ENCODE assay signal across 17 cellular contexts in genomic region chr6:160031442-160031841, GRCh38.
DNase-seq lines count a peak whose midpoint lies in the region; ATAC-seq, FAIRE-seq and TF ChIP-seq lines count a peak whose summit lies in the region.
"Had no signal": no experiment of that assay in that cellular context is flagged by ENCODE, and none has a peak within 500 bp of the region (broad histone marks: within the 10 kb centered on the region; RNA-seq: fewer than 3 reads in every experiment).

No MANE protein-coding gene starts in this region.

- ATAC-seq in stimulated activated effector memory CD8-positive, alpha-beta T cell treated with anti-CD3 and anti-CD28 coated beads, Interleukin-12 subunit alpha, Interleukin-12 subunit beta, amount 100 ng/mL, for 72 hours, result peak; percentile 33
- ATAC-seq in HG03457 (IDR thresholded peaks at IDR 0.05; ENCODE audit: unreplicated experiment), result no peak
- ATAC-seq: A549, left colon, Panc1 had no signal

- no peak overlapping the region for H3K4me3 Mint-ChIP-seq in activated T-cell treated with anti-CD3 and anti-CD28 coated beads, Interleukin-2, amount 50 U/mL, for 24 hours
- no peak overlapping the region for H3K4me3 Mint-ChIP-seq in astrocyte (ENCODE audit: unreplicated experiment)
- H3K4me3 Mint-ChIP-seq in glutamatergic neuron (ENCODE audit: unreplicated experiment), result no peak overlapping the region
- H3K4me3 Mint-ChIP-seq in stimulated activated effector memory CD8-positive, alpha-beta T cell treated with anti-CD3 and anti-CD28 coated beads, Interleukin-12 subunit alpha, Interleukin-12 subunit beta, amount 100 ng/mL, for 72 hours, result no peak overlapping the region
- H3K4me3 Mint-ChIP-seq: activated naive CD8-positive, alpha-beta T cell had no signal

- no peak overlapping the region for H3K4me2 ChIP-seq in astrocyte (ENCODE audit: low read length)
- H3K4me2 ChIP-seq: A549 had no signal

- no peaks in the 10 kb centered on the region for H3K27me3 ChIP-seq in astrocyte (ENCODE audit: insufficient read depth, low read length)
- H3K27me3 ChIP-seq: MG63, tibial artery had no signal

- no peak for FAIRE-seq in astrocyte (lab: Jason Lieb, UNC)
- FAIRE-seq: A549 had no signal

- no peak for DNase-seq in activated T-cell treated with anti-CD3 and anti-CD28 coated beads, Interleukin-2, amount 50 U/mL, for 24 hours
- DNase-seq in activated T-cell treated with anti-CD3 and anti-CD28 coated beads for 4 hours (no peak), astrocyte (ENCODE audit: low read depth) (peak; percentile 42), glutamatergic neuron (no peak), mesenteric fat pad (ENCODE audit: low spot score) (no peak), GF-D8 (lab: John Stamatoyannopoulos, UW) (no peak)
- no peak for DNase-seq in stimulated activated effector memory CD8-positive, alpha-beta T cell treated with anti-CD3 and anti-CD28 coated beads, Interleukin-12 subunit alpha, Interleukin-12 subunit beta, amount 100 ng/mL, for 72 hours (ENCODE audit: low spot score in 2 of 2)
- DNase-seq: activated CD4-positive, CD25-positive, alpha-beta regulatory T cell; cerebellar nuclear complex; left colon; MG63; stimulated activated CD8-positive, alpha-beta memory T cell treated with anti-CD3 and anti-CD28 coated beads, Interleukin-4, amount 100 ng/mL, for 48 hours; tibial artery had no signal

- no peaks in the 10 kb centered on the region for H3K27me3 Mint-ChIP-seq in activated T-cell treated with anti-CD3 and anti-CD28 coated beads, Interleukin-2, amount 50 U/mL, for 24 hours
- H3K27me3 Mint-ChIP-seq in astrocyte (ENCODE audit: low read depth, unreplicated experiment) (no peaks in the 10 kb centered on the region), glutamatergic neuron (ENCODE audit: unreplicated experiment) (no peaks in the 10 kb centered on the region)
- H3K27me3 Mint-ChIP-seq: activated naive CD8-positive, alpha-beta T cell had no signal

- H3K27ac ChIP-seq in astrocyte (ENCODE audit: low read depth, low read length), result peak overlapping the region; percentile 76
- H3K27ac ChIP-seq: A549 had no signal

- H3K9ac ChIP-seq in astrocyte (ENCODE audit: low read length), result no peak overlapping the region

- peaks cover 20% of the 10 kb centered on the region for H3K36me3 ChIP-seq in astrocyte (ENCODE audit: insufficient read depth, low read length)

- peaks cover 27% of the 10 kb centered on the region for H3K4me1 Mint-ChIP-seq in activated T-cell treated with anti-CD3 and anti-CD28 coated beads, Interleukin-2, amount 50 U/mL, for 24 hours (ENCODE audit: low read depth)
- H3K4me1 Mint-ChIP-seq in astrocyte (ENCODE audit: low read depth, unreplicated experiment) (peaks cover 34% of the 10 kb centered on the region), glutamatergic neuron (ENCODE audit: low read depth, unreplicated experiment) (peaks cover 14% of the 10 kb centered on the region)
- H3K4me1 Mint-ChIP-seq in stimulated activated effector memory CD8-positive, alpha-beta T cell treated with anti-CD3 and anti-CD28 coated beads, Interleukin-12 subunit alpha, Interleukin-12 subunit beta, amount 100 ng/mL, for 72 hours, result peaks cover 40% of the 10 kb centered on the region

- peak overlapping the region; percentile 75 for H3K27ac Mint-ChIP-seq in activated T-cell treated with anti-CD3 and anti-CD28 coated beads, Interleukin-2, amount 50 U/mL, for 24 hours
- H3K27ac Mint-ChIP-seq in astrocyte (ENCODE audit: unreplicated experiment) (peak overlapping the region; percentile 98), glutamatergic neuron (ENCODE audit: unreplicated experiment) (peak overlapping the region; percentile 4)
- H3K27ac Mint-ChIP-seq in stimulated activated effector memory CD8-positive, alpha-beta T cell treated with anti-CD3 and anti-CD28 coated beads, Interleukin-12 subunit alpha, Interleukin-12 subunit beta, amount 100 ng/mL, for 72 hours, result peak overlapping the region; percentile 80
- H3K27ac Mint-ChIP-seq: activated naive CD8-positive, alpha-beta T cell had no signal

- no peak overlapping the region for H2AFZ ChIP-seq in astrocyte (ENCODE audit: low read depth, low read length)

- H3K4me1 ChIP-seq in astrocyte (ENCODE audit: insufficient read depth, low read length), result peaks cover 25% of the 10 kb centered on the region
- H3K4me1 ChIP-seq: A549 had no signal

- no peaks in the 10 kb centered on the region for H3K9me3 Mint-ChIP-seq in activated T-cell treated with anti-CD3 and anti-CD28 coated beads, Interleukin-2, amount 50 U/mL, for 24 hours
- no peaks in the 10 kb centered on the region for H3K9me3 Mint-ChIP-seq in astrocyte (ENCODE audit: unreplicated experiment)
- H3K9me3 Mint-ChIP-seq in glutamatergic neuron (ENCODE audit: unreplicated experiment), result peaks cover 2% of the 10 kb centered on the region
- H3K9me3 Mint-ChIP-seq in stimulated activated effector memory CD8-positive, alpha-beta T cell treated with anti-CD3 and anti-CD28 coated beads, Interleukin-12 subunit alpha, Interleukin-12 subunit beta, amount 100 ng/mL, for 72 hours, result no peaks in the 10 kb centered on the region

- no peaks in the 10 kb centered on the region for H3K9me3 ChIP-seq in astrocyte (ENCODE audit: insufficient read depth, low read depth, low read length)
- H3K9me3 ChIP-seq: A549, MG63, tibial artery had no signal

- peaks cover 4% of the 10 kb centered on the region for H4K20me1 ChIP-seq in astrocyte (ENCODE audit: insufficient read depth, low read length)

- TF ChIP-seq CTCF in astrocyte (IDR thresholded peaks at IDR 0.05; ENCODE audit: insufficient read depth, low read depth, low read length), result no peak
- no peak for TF ChIP-seq CTCF in glutamatergic neuron (IDR thresholded peaks at IDR 0.05; ENCODE audit: partially characterized antibody, unreplicated experiment)

- H3K4me3 ChIP-seq in astrocyte (ENCODE audit: insufficient read depth, low read depth, low read length), result no peak overlapping the region
- H3K4me3 ChIP-seq: A549, MG63, tibial artery had no signal

- peaks cover 100% of the 10 kb centered on the region for H3K36me3 Mint-ChIP-seq in activated T-cell treated with anti-CD3 and anti-CD28 coated beads, Interleukin-2, amount 50 U/mL, for 24 hours (ENCODE audit: low read depth)
- peaks cover 21% of the 10 kb centered on the region for H3K36me3 Mint-ChIP-seq in astrocyte (ENCODE audit: low read depth, unreplicated experiment)
- peaks cover 4% of the 10 kb centered on the region for H3K36me3 Mint-ChIP-seq in glutamatergic neuron (ENCODE audit: unreplicated experiment)
- H3K36me3 Mint-ChIP-seq in stimulated activated effector memory CD8-positive, alpha-beta T cell treated with anti-CD3 and anti-CD28 coated beads, Interleukin-12 subunit alpha, Interleukin-12 subunit beta, amount 100 ng/mL, for 72 hours, result peaks cover 93% of the 10 kb centered on the region

- H3K79me2 ChIP-seq in astrocyte (ENCODE audit: insufficient read depth, low read length), result peaks cover 3% of the 10 kb centered on the region

Comparison
In these comparisons a context has a peak if more than half of its experiments do, and no peak if none do; other contexts are left out.
1. H3K27ac Mint-ChIP-seq: peak in every context shown above with its lines; median percentile 98 in astrocyte; 80 in stimulated activated effector memory CD8-positive, alpha-beta T cell treated with anti-CD3 and anti-CD28 coated beads, Interleukin-12 subunit alpha, Interleukin-12 subunit beta, amount 100 ng/mL, for 72 hours; 75 in activated T-cell treated with anti-CD3 and anti-CD28 coated beads, Interleukin-2, amount 50 U/mL, for 24 hours; 4 in glutamatergic neuron.